In genomic region chr1:225766967-225767413, GRCh38 we compare ENCODE assay signal across 1 cellular context.
TF ChIP-seq lines count a peak whose summit lies in the region.

No MANE protein-coding gene starts in this region.

TF ChIP-seq in HepG2, 621 proteins besides CTCF, POLR2A, EP300 and RAD21:
- no peak for TF ChIP-seq ZNF839 (CRISPR knock-in tag; IDR thresholded peaks at IDR 0.05; ENCODE audit: borderline replicate concordance)
- TF ChIP-seq MAFF (IDR thresholded peaks at IDR 0.05; ENCODE audit: low read depth, low read length): peak; percentile 90
- TF ChIP-seq SATB2 (CRISPR knock-in tag; IDR thresholded peaks at IDR 0.05): no peak
- TF ChIP-seq MAFK (conservative IDR thresholded peaks at IDR 0.05 in 1 of 2, IDR thresholded peaks at IDR 0.05 in 1 of 2; ENCODE audit: low read length in 2 of 2): peak; percentile 90 to 94
- 0 out of 2 replicates have a peak, but pooled peaks have one; percentile 2 for TF ChIP-seq ZNF770 (CRISPR knock-in tag; IDR thresholded peaks at IDR 0.05)
- TF ChIP-seq HOXA3 (CRISPR knock-in tag; IDR thresholded peaks at IDR 0.05): 0 out of 2 replicates have a peak, but pooled peaks have one; percentile 8
- no peak for TF ChIP-seq ZKSCAN5 (CRISPR knock-in tag; IDR thresholded peaks at IDR 0.05)
- TF ChIP-seq TEAD3 (CRISPR knock-in tag; optimal IDR thresholded peaks at IDR 0.05; ENCODE audit: borderline replicate concordance): peak; percentile 18
- no peak for TF ChIP-seq FOXK1 (CRISPR knock-in tag; IDR thresholded peaks at IDR 0.05; ENCODE audit: borderline replicate concordance, low read depth)
- no peak for TF ChIP-seq ZNF17 (CRISPR knock-in tag; IDR thresholded peaks at IDR 0.05)
- TF ChIP-seq ZNF546 (CRISPR knock-in tag; conservative IDR thresholded peaks at IDR 0.05): 0 out of 2 replicates have a peak, but pooled peaks have one; percentile 36
- no peak for TF ChIP-seq HIC2 (CRISPR knock-in tag; IDR thresholded peaks at IDR 0.05; ENCODE audit: low read depth)
- peak; percentile 8; the same call in 1 of the 2 replicates for TF ChIP-seq ZNF121 (CRISPR knock-in tag; IDR thresholded peaks at IDR 0.05)
- TF ChIP-seq CENPBD1 (CRISPR knock-in tag; IDR thresholded peaks at IDR 0.05; ENCODE audit: borderline replicate concordance, low read depth): no peak
